Comparison of ENCODE assay signal across 11 cellular contexts in genomic region chr1:14939527-14940284, GRCh38.
DNase-seq lines count a peak whose midpoint lies in the region; FAIRE-seq and TF ChIP-seq lines count a peak whose summit lies in the region.
"Had no signal": no experiment of that assay in that cellular context is flagged by ENCODE, and none has a peak within 500 bp of the region (broad histone marks: within the 10 kb centered on the region; RNA-seq: fewer than 3 reads in every experiment).

No MANE protein-coding gene starts in this region.

- no peaks in the 10 kb centered on the region for H3K79me1 ChIP-seq in neuronal stem cell (ENCODE audit: low read depth, low read length)

- H3K4me2 ChIP-seq in neuronal stem cell (ENCODE audit: insufficient read depth, low read length, poor library complexity, severe bottlenecking): no peak overlapping the region

- H3K27me3 ChIP-seq in esophagus squamous epithelium (no peaks in the 10 kb centered on the region), neuronal stem cell (ENCODE audit: control insufficient read depth in 3 of 3, insufficient read depth in 3 of 3, low read depth in 1 of 3, low read length in 3 of 3) (no peaks in the 10 kb centered on the region), sigmoid colon (no peaks in the 10 kb centered on the region)
- H3K27me3 ChIP-seq: body of pancreas had no signal

- DNase-seq in ELR (ENCODE audit: low read depth) (peak; percentile 68), RCC 7860 (ENCODE audit: low spot score) (peak; percentile 20), esophagus squamous epithelium (lab: John Stamatoyannopoulos, UW) (no peak), neuronal stem cell (ENCODE audit: low spot score) (no peak), NCI-H524 treated with DMSO at 0.1 percent for 48 hours (lab: John Stamatoyannopoulos, UW) (no peak), NCI-H526 (lab: John Stamatoyannopoulos, UW) (no peak), sigmoid colon (no peak)
- no peak for DNase-seq in effector CD4-positive, alpha-beta T cell
- DNase-seq: body of pancreas, DND-41, occipital lobe had no signal

- FAIRE-seq in RCC 7860 (lab: Jason Lieb, UNC): peak; percentile 23

- H2BK120ac ChIP-seq in neuronal stem cell (ENCODE audit: low read depth, low read length): no peak overlapping the region

- peaks cover 0 to 20% (median 0%) of the 10 kb centered on the region in 3 donors for H3K36me3 ChIP-seq in esophagus squamous epithelium
- H3K36me3 ChIP-seq in neuronal stem cell (replicated peaks in 1 of 2; ENCODE audit: control insufficient read depth in 2 of 2, insufficient read depth in 2 of 2, low read length in 2 of 2): no peaks in the 10 kb centered on the region
- no peaks in the 10 kb centered on the region for H3K36me3 ChIP-seq in sigmoid colon

- no peak overlapping the region for H3K4ac ChIP-seq in neuronal stem cell (ENCODE audit: low read length)

- intact Hi-C loops in esophagus squamous epithelium (cut with DNase I): no loop called here
- intact Hi-C loops in sigmoid colon (cut with DNase I): no loop called here

- H3K27ac ChIP-seq in esophagus squamous epithelium: peak overlapping the region; percentile 47 to 77 (median 74)
- H3K27ac ChIP-seq in neuronal stem cell (replicated peaks; ENCODE audit: low read length): no peak overlapping the region
- H3K27ac ChIP-seq in sigmoid colon: no peak overlapping the region
- H3K27ac ChIP-seq: body of pancreas had no signal

- no peaks in the 10 kb centered on the region for H3K9me3 ChIP-seq in esophagus squamous epithelium
- H3K9me3 ChIP-seq in neuronal stem cell (replicated peaks in 1 of 2; ENCODE audit: control insufficient read depth in 2 of 2, insufficient read depth in 1 of 2, low read depth in 1 of 2, low read length in 2 of 2): no peaks in the 10 kb centered on the region
- no peaks in the 10 kb centered on the region for H3K9me3 ChIP-seq in sigmoid colon
- H3K9me3 ChIP-seq: body of pancreas had no signal

- peak overlapping the region; percentile 15 for H2BK5ac ChIP-seq in neuronal stem cell (ENCODE audit: low read length)

- no peak overlapping the region for H2BK12ac ChIP-seq in neuronal stem cell (ENCODE audit: low read length)

- 62 to 75% methylated on average over 2 to 4 of the region's 9 CpGs for WGBS in esophagus squamous epithelium, 2 donors
- WGBS in neuronal stem cell (ENCODE audit: extremely low coverage in 2 of 2, insufficient read length in 2 of 2, insufficient replicate concordance in 1 of 2), 2 donors: no CpG with 5 or more reads among the region's 9 CpGs
- WGBS in sigmoid colon, 2 donors: 80 to 85% methylated on average over 9 of the region's 9 CpGs

- H3K14ac ChIP-seq in neuronal stem cell (ENCODE audit: low read length): no peak overlapping the region

- no peak overlapping the region for H2BK15ac ChIP-seq in neuronal stem cell (ENCODE audit: low read length)

- H3K23ac ChIP-seq in neuronal stem cell (ENCODE audit: low read depth, low read length, poor library complexity): no peak overlapping the region

- TF ChIP-seq POLR2A in esophagus squamous epithelium (IDR thresholded peaks at IDR 0.05) (no peak), sigmoid colon (IDR thresholded peaks at IDR 0.05) (no peak)

- H3K18ac ChIP-seq in neuronal stem cell (ENCODE audit: low read length): no peak overlapping the region

- H4K91ac ChIP-seq in neuronal stem cell (ENCODE audit: low read depth, low read length, poor library complexity): no peak overlapping the region

- peaks cover 11 to 46% (median 30%) of the 10 kb centered on the region in 3 donors for H3K4me1 ChIP-seq in esophagus squamous epithelium
- peaks cover 26 to 28% of the 10 kb centered on the region in 2 donors for H3K4me1 ChIP-seq in neuronal stem cell (ENCODE audit: control insufficient read depth in 2 of 2, insufficient read depth in 1 of 2, low read depth in 1 of 2, low read length in 2 of 2)
- peaks cover 0 to 34% (median 27%) of the 10 kb centered on the region in 4 donors for H3K4me1 ChIP-seq in sigmoid colon

- TF ChIP-seq EP300 in sigmoid colon (IDR thresholded peaks at IDR 0.05): no peak

- TF ChIP-seq CTCF in esophagus squamous epithelium (IDR thresholded peaks at IDR 0.05) (no peak), sigmoid colon (IDR thresholded peaks at IDR 0.05) (no peak)

- H4K8ac ChIP-seq in neuronal stem cell (ENCODE audit: low read depth, low read length): no peak overlapping the region

- no peak overlapping the region for H3K9ac ChIP-seq in neuronal stem cell (ENCODE audit: low read depth, low read length, poor library complexity)

- no peak overlapping the region for H2AFZ ChIP-seq in neuronal stem cell (ENCODE audit: low read length)

- no peak overlapping the region for H2AK5ac ChIP-seq in neuronal stem cell (ENCODE audit: low read depth, low read length)

- H3K4me3 ChIP-seq in esophagus squamous epithelium (no peak overlapping the region), neuronal stem cell (ENCODE audit: low read length in 2 of 2) (no peak overlapping the region), sigmoid colon (no peak overlapping the region)
- H3K4me3 ChIP-seq: body of pancreas had no signal

Comparison
In these comparisons a context has a peak if more than half of its experiments do, and no peak if none do; other contexts are left out.
1. DNase-seq: peak in ELR (single experiment) and RCC 7860 (single experiment); none in esophagus squamous epithelium (single experiment), neuronal stem cell (single experiment), NCI-H524 treated with DMSO at 0.1 percent for 48 hours (single experiment), NCI-H526 (0 of 2), sigmoid colon (single experiment) and effector CD4-positive, alpha-beta T cell (single experiment).
2. H3K27ac ChIP-seq: peak in esophagus squamous epithelium (4 of 4); none in neuronal stem cell (single experiment) and sigmoid colon (0 of 4).